Comparison of ENCODE assay signal across 10 cellular contexts in the genomic region with DNA sequence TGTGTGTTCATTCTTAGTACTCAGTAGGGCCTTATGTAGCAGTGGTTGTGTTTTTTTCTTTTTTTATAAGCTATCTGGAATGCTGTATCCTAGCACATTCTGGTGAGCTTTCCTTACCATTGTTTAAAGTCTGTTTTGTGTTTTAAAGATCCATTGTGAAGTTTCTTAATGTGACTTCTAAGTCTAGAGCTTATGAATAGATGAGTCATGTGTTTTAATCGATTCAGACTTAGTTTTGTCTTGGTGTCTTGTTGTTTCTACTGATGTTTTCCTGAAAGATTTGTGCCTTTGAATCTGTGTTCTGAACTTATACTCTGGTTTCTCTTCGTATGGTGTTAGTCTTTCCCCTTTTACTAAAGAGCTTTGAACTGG. TPM values are rescaled to one million over a fixed set of nuclear protein-coding genes. Genes with fewer than 3 reads are reported as not detected.
DNase-seq lines count a peak whose midpoint lies in the region; ATAC-seq and TF ChIP-seq lines count a peak whose summit lies in the region.
"Had no signal": no experiment of that assay in that cellular context is flagged by ENCODE, and none has a peak within 500 bp of the region (broad histone marks: within the 10 kb centered on the region; RNA-seq: fewer than 3 reads in every experiment).

No MANE protein-coding gene starts in this region.

- no peak for TF ChIP-seq RAD21 in IMR-90 (IDR thresholded peaks at IDR 0.05; ENCODE audit: low read length)

- peak overlapping the region; percentile 15; the same call in 1 of the 2 replicates for H3K23ac ChIP-seq in IMR-90 (ENCODE audit: low read depth, low read length)

- H2BK20ac ChIP-seq in IMR-90 (ENCODE audit: low read depth, low read length): no peak overlapping the region

- H2AFZ ChIP-seq in IMR-90 (replicated peaks; ENCODE audit: low read length, poor library complexity): no peak overlapping the region

- H4K20me1 ChIP-seq in IMR-90 (ENCODE audit: insufficient read depth, low read length): peaks cover 12% of the 10 kb centered on the region; the same call in 1 of the 2 replicates

- H3K27ac Mint-ChIP-seq in CD4-positive, alpha-beta T cell: peak overlapping the region; percentile 75
- peak overlapping the region; percentile 7 for H3K27ac Mint-ChIP-seq in central memory CD8-positive, alpha-beta T cell (ENCODE audit: low read depth)
- H3K27ac Mint-ChIP-seq in nephron: peak overlapping the region; percentile 15 to 32 (median 29)

- no peak overlapping the region for H4K91ac ChIP-seq in IMR-90 (ENCODE audit: insufficient read depth, low read depth, low read length)

- H4K8ac ChIP-seq in IMR-90 (ENCODE audit: low read depth in 2 of 2, low read length in 2 of 2): peak overlapping the region in 1 of 2 experiments; percentile 28; a peak in 1 of 4 replicates

- H3K4me3 Mint-ChIP-seq in CD4-positive, alpha-beta T cell: peak overlapping the region; percentile 43
- H3K4me3 Mint-ChIP-seq in central memory CD8-positive, alpha-beta T cell: no peak overlapping the region
- no peak overlapping the region for H3K4me3 Mint-ChIP-seq in nephron

- no peaks in the 10 kb centered on the region for H3K36me3 ChIP-seq in IMR-90 (ENCODE audit: control insufficient read depth, insufficient read depth, low read length)

- no peak overlapping the region for H2AK9ac ChIP-seq in IMR-90 (replicated peaks; ENCODE audit: low read depth, low read length, poor library complexity)

- no peak overlapping the region; the same call in 1 of the 2 replicates for H4K5ac ChIP-seq in IMR-90 (ENCODE audit: low read depth, low read length)

- no peak overlapping the region for H2BK120ac ChIP-seq in IMR-90 (ENCODE audit: low read depth, low read length)

- no peaks in the 10 kb centered on the region for H3K27me3 ChIP-seq in CD4-positive, alpha-beta T cell (ENCODE audit: control insufficient read depth, insufficient read depth, low read length)
- no peaks in the 10 kb centered on the region for H3K27me3 ChIP-seq in IMR-90 (ENCODE audit: control insufficient read depth, insufficient read depth, low read length)

- H3K9ac ChIP-seq in IMR-90 (ENCODE audit: low read depth, low read length): no peak overlapping the region; the same call in 1 of the 2 replicates

- intact Hi-C loops in CD4-positive, alpha-beta T cell (cut with DNase I, micrococcal nuclease): loop anchor here in 1 of 2 experiments (5.0 kb wide), 1 partner anchor 38 kb away; no protein-coding TSS in a partner anchor
- intact Hi-C loops in IMR-90 (cut with micrococcal nuclease): loop anchor here (2.0 to 5.0 kb wide), 2 partner anchors 24 to 88 kb away; partner anchors contain the start of gene AKAP13

- H3K27me3 Mint-ChIP-seq in CD4-positive, alpha-beta T cell: no peaks in the 10 kb centered on the region
- H3K27me3 Mint-ChIP-seq in central memory CD8-positive, alpha-beta T cell: no peaks in the 10 kb centered on the region
- no peaks in the 10 kb centered on the region for H3K27me3 Mint-ChIP-seq in nephron (ENCODE audit: low read depth)

- H3K56ac ChIP-seq in IMR-90 (ENCODE audit: extremely low read depth, insufficient read depth, low read length): no peak overlapping the region

- no peaks in the 10 kb centered on the region for H3K36me3 Mint-ChIP-seq in CD4-positive, alpha-beta T cell (ENCODE audit: low read depth)
- H3K36me3 Mint-ChIP-seq in central memory CD8-positive, alpha-beta T cell (ENCODE audit: insufficient read depth): peaks cover 7% of the 10 kb centered on the region
- H3K36me3 Mint-ChIP-seq in nephron (ENCODE audit: low read depth): peaks cover 16% of the 10 kb centered on the region

- TF ChIP-seq CTCF in CD4-positive, alpha-beta T cell (IDR thresholded peaks at IDR 0.05): no peak
- TF ChIP-seq CTCF in IMR-90 (conservative IDR thresholded peaks at IDR 0.05; ENCODE audit: low read depth, low read length): no peak
- no peak for TF ChIP-seq CTCF in nephron (IDR thresholded peaks at IDR 0.05; ENCODE audit: unreplicated experiment in 3 of 3)

- POLR2A ChIA-PET in CD4-positive, alpha-beta T cell (lab: Charles Lee): interaction anchor here (0.5 to 3.7 kb wide), 5 partner anchors 9 to 96 kb away, joined by 3 to 18 read pairs (median 9); partner anchors contain the start of gene AKAP13
- POLR2A ChIA-PET in IMR-90 (lab: Charles Lee; ENCODE audit: unreplicated experiment): interaction anchor here (0.6 kb wide), 1 partner anchor 23 kb away, joined by 3 read pairs; no protein-coding TSS in a partner anchor

- no CpG with 5 or more reads among the region's 2 CpGs for WGBS in IMR-90 (ENCODE audit: extremely low coverage in 2 of 2, insufficient read length in 1 of 2), 2 experiments

- H3K4me1 Mint-ChIP-seq in CD4-positive, alpha-beta T cell (ENCODE audit: low read depth): peaks cover 83% of the 10 kb centered on the region
- peaks cover 66% of the 10 kb centered on the region for H3K4me1 Mint-ChIP-seq in central memory CD8-positive, alpha-beta T cell
- H3K4me1 Mint-ChIP-seq in nephron: peaks cover 47% of the 10 kb centered on the region

- no peak for ATAC-seq in CD4-positive, alpha-beta T cell (ENCODE audit: poor library complexity)
- peak; percentile 28; the same call in 1 of the 2 replicates for ATAC-seq in IMR-90 (ENCODE audit: low read depth)
- ATAC-seq in central memory CD8-positive, alpha-beta T cell (replicated peaks; ENCODE audit: extremely low read depth, poor library complexity, severe bottlenecking): no peak
- ATAC-seq in HG03439 (IDR thresholded peaks at IDR 0.05; ENCODE audit: unreplicated experiment): no peak

- no peak overlapping the region for H3K27ac ChIP-seq in CD4-positive, alpha-beta T cell (ENCODE audit: low read depth, low read length)
- no peak overlapping the region for H3K27ac ChIP-seq in IMR-90 (ENCODE audit: insufficient read depth, low read length)

- no peak for TF ChIP-seq POLR2A in IMR-90 (IDR thresholded peaks at IDR 0.05; ENCODE audit: low read depth, low read length)

- in situ Hi-C loops in IMR-90 (cut with MboI; ENCODE audit: low sequenced_read_pairs): no loop called here

- no peak overlapping the region for H3K4me3 ChIP-seq in IMR-90 (ENCODE audit: insufficient read depth, low read depth, low read length)

- peak overlapping the region; percentile 30 for H2BK5ac ChIP-seq in IMR-90 (ENCODE audit: low read depth, low read length, poor library complexity, severe bottlenecking)

- no TSS peak for BruUV-seq in IMR-90 (replicated peaks; lab: Mats Ljungman, UMichigan)

- peaks cover 11% of the 10 kb centered on the region for H3K9me1 ChIP-seq in IMR-90 (ENCODE audit: insufficient read depth, low read length)

- DNase-seq in CD4-positive, alpha-beta T cell: no peak
- DNase-seq in IMR-90 (peak; percentile 53), dedifferentiated amniotic fluid mesenchymal stem cell (ENCODE audit: extremely low spot score) (no peak), inferior parietal cortex (ENCODE audit: extremely low spot score) (no peak)
- no peak for DNase-seq in central memory CD8-positive, alpha-beta T cell (ENCODE audit: low spot score in 2 of 2)
- no peak for DNase-seq in activated effector memory CD4-positive, alpha-beta T cell treated with anti-CD3 and anti-CD28 coated beads, Interleukin-2, amount 50 U/mL, for 16 hours
- DNase-seq: NCI-H1694 treated with DMSO at 0.1 percent for 48 hours, T-helper 2 cell had no signal

- no peaks in the 10 kb centered on the region for H3K9me3 Mint-ChIP-seq in CD4-positive, alpha-beta T cell
- no peaks in the 10 kb centered on the region for H3K9me3 Mint-ChIP-seq in central memory CD8-positive, alpha-beta T cell
- H3K9me3 Mint-ChIP-seq in nephron: peaks cover 2% of the 10 kb centered on the region

- no peak overlapping the region; the same call in 1 of the 2 replicates for H3K4ac ChIP-seq in IMR-90 (ENCODE audit: low read depth, low read length)

- peaks cover 29% of the 10 kb centered on the region for H3K4me1 ChIP-seq in IMR-90 (ENCODE audit: control insufficient read depth, insufficient read depth, low read length)

- H3K18ac ChIP-seq in IMR-90 (ENCODE audit: low read depth, low read length): peak overlapping the region; percentile 2; the same call in 1 of the 2 replicates

- dilution Hi-C loops in IMR-90 (cut with HindIII; ENCODE audit: low sequenced_read_pairs, unreplicated experiment): no loop called here

- H3K4me2 ChIP-seq in IMR-90 (ENCODE audit: low read depth, low read length): peak overlapping the region; percentile 20; the same call in 1 of the 2 replicates

- peak overlapping the region; percentile 53; the same call in 1 of the 2 replicates for H3K14ac ChIP-seq in IMR-90 (replicated peaks; ENCODE audit: low read depth, low read length)

- CTCF ChIA-PET in CD4-positive, alpha-beta T cell (lab: Charles Lee): interaction anchor here (0.5 to 2.5 kb wide), 4 partner anchors 8 to 108 kb away, joined by 3 to 8 read pairs (median 5); no protein-coding TSS in a partner anchor
- CTCF ChIA-PET in IMR-90 (lab: Yijun Ruan, JAX): interaction anchor here (1.2 to 1.7 kb wide), 5 partner anchors 16 to 109 kb away, joined by 3 to 9 read pairs (median 4); no protein-coding TSS in a partner anchor

- no peak overlapping the region for H2AK5ac ChIP-seq in IMR-90 (ENCODE audit: low read depth, low read length)

- peaks cover 21 to 80% of the 10 kb centered on the region in 2 experiments for H3K79me1 ChIP-seq in IMR-90 (ENCODE audit: low read depth in 1 of 2, low read length in 2 of 2)

- no peaks in the 10 kb centered on the region for H3K9me3 ChIP-seq in CD4-positive, alpha-beta T cell (ENCODE audit: control insufficient read depth, low read length)
- H3K9me3 ChIP-seq in IMR-90 (ENCODE audit: control insufficient read depth, insufficient read depth, low read length): no peaks in the 10 kb centered on the region

- H2BK15ac ChIP-seq in IMR-90 (ENCODE audit: low read depth, low read length): no peak overlapping the region

TF ChIP-seq in IMR-90, 13 proteins besides CTCF, POLR2A, EP300 and RAD21:
- TF ChIP-seq USF2 (IDR thresholded peaks at IDR 0.05; ENCODE audit: low read depth, low read length): no peak

RNA-seq across cellular contexts. Expression of gene AKAP13, which starts 24.5 kb away (rescaled TPM):
- total RNA-seq in CD4-positive, alpha-beta T cell: 100 to 1,000 TPM; 282 to 304 TPM
- 46.4 and 46.9 TPM in 2 replicates for total RNA-seq in IMR-90 (2012; rRNA removed)
- polyA plus RNA-seq in IMR-90 (2012; rRNA removed): 10.4 and 11.6 TPM in 2 replicates
- 5.6 and 6.4 TPM in 2 replicates for polyA plus RNA-seq in IMR-90 (2012; cell fraction: cytosol; rRNA removed)
- 34.4 and 43.0 TPM in 2 replicates for polyA plus RNA-seq in IMR-90 (2012; cell fraction: nucleus; rRNA removed; ENCODE audit: low replicate concordance)

Comparison
In these comparisons a context has a peak if more than half of its experiments do, and no peak if none do; other contexts are left out.
1. H3K27ac Mint-ChIP-seq: peak in every context shown above with its lines; median percentile 75 in CD4-positive, alpha-beta T cell; 29 in nephron; 7 in central memory CD8-positive, alpha-beta T cell.